In genomic region chr14:69629225-69630127, GRCh38 we compare ENCODE assay signal across 14 cellular contexts. TPM values are rescaled to one million over a fixed set of nuclear protein-coding genes. Genes with fewer than 3 reads are reported as not detected.
DNase-seq lines count a peak whose midpoint lies in the region; ATAC-seq and TF ChIP-seq lines count a peak whose summit lies in the region.
"Had no signal": no experiment of that assay in that cellular context is flagged by ENCODE, and none has a peak within 500 bp of the region (broad histone marks: within the 10 kb centered on the region; RNA-seq: fewer than 3 reads in every experiment).

No MANE protein-coding gene starts in this region.

- no peak overlapping the region for H3K4me3 ChIP-seq in hepatocyte
- H3K4me3 ChIP-seq: mucosa of descending colon had no signal

- H3K27ac ChIP-seq in hepatocyte = no peak overlapping the region
- H3K27ac ChIP-seq: 22Rv1, brain microvascular endothelial cell had no signal

- no peaks in the 10 kb centered on the region for H3K9me2 ChIP-seq in hepatocyte (replicated peaks; ENCODE audit: insufficient read depth)

- H2AFZ ChIP-seq in hepatocyte = no peak overlapping the region

- no peaks in the 10 kb centered on the region for H3K36me3 ChIP-seq in hepatocyte (replicated peaks; ENCODE audit: insufficient read depth, low read depth)
- H3K36me3 ChIP-seq: brain microvascular endothelial cell had no signal

- no peaks in the 10 kb centered on the region for H3K27me3 ChIP-seq in hepatocyte
- H3K27me3 ChIP-seq: brain microvascular endothelial cell had no signal

- ATAC-seq in GM19025 (IDR thresholded peaks at IDR 0.05; ENCODE audit: low read depth, unreplicated experiment) (peak; percentile 50), HG03354 (IDR thresholded peaks at IDR 0.05; ENCODE audit: poor library complexity, severe bottlenecking, unreplicated experiment) (no peak)
- ATAC-seq: mucosa of descending colon had no signal

- peaks cover 100% of the 10 kb centered on the region for H3K79me2 ChIP-seq in hepatocyte

- TF ChIP-seq CTCF in hepatocyte (IDR thresholded peaks at IDR 0.05; ENCODE audit: poor library complexity) = no peak

- peaks cover 43% of the 10 kb centered on the region for H3K4me1 ChIP-seq in hepatocyte (ENCODE audit: insufficient read depth)

- peak overlapping the region; percentile 20 for H3K4me2 ChIP-seq in hepatocyte

- DNase-seq in DMS 273 (lab: John Stamatoyannopoulos, UW; ENCODE audit: unreplicated experiment) (peak; percentile 22), DMS 273 treated with DMSO at 0.1 percent for 48 hours (lab: John Stamatoyannopoulos, UW) (no peak), NCI-H82 (lab: John Stamatoyannopoulos, UW) (peak; percentile 78), hepatocyte (ENCODE audit: low spot score) (no peak), DMS53 (lab: John Stamatoyannopoulos, UW) (no peak), NCI-H2081 (lab: John Stamatoyannopoulos, UW) (no peak)
- DNase-seq: brain microvascular endothelial cell, foreskin melanocyte, mucosa of descending colon, NCI-H2081 treated with DMSO at 0.1 percent for 48 hours, T-helper 9 cell had no signal

- H4K20me1 ChIP-seq in hepatocyte (ENCODE audit: insufficient read depth, poor library complexity, severe bottlenecking) = peaks cover 55% of the 10 kb centered on the region

- WGBS in hepatocyte (ENCODE audit: low lambda C conversion rate, missing lambda C conversion rate) = 56% methylated on average over 9 of the region's 9 CpGs

- no peaks in the 10 kb centered on the region for H3K9me3 ChIP-seq in hepatocyte (ENCODE audit: low read depth)
- H3K9me3 ChIP-seq: mucosa of descending colon had no signal

RNA-seq across cellular contexts. Expression of gene SUSD6, which starts 18.1 kb away (rescaled TPM):
- total RNA-seq in hepatocyte = 16.2 and 28.4 TPM in 2 replicates
- 15.7 and 16.3 TPM in 2 replicates for polyA plus RNA-seq in hepatocyte

RNA-seq across cellular contexts. Expression of gene CCDC177, which starts 54.8 kb away (rescaled TPM):
- 0.23 TPM in 1 of 2 replicates, not detected in the other for total RNA-seq in hepatocyte
- polyA plus RNA-seq in hepatocyte = not detected in 2 replicates
- total RNA-seq: mucosa of descending colon had no signal

Comparison
In these comparisons a context has a peak if more than half of its experiments do, and no peak if none do; other contexts are left out.
1. DNase-seq: peak in DMS 273 (single experiment) and NCI-H82 (single experiment); none in DMS 273 treated with DMSO at 0.1 percent for 48 hours (single experiment), hepatocyte (single experiment), DMS53 (single experiment) and NCI-H2081 (0 of 2).